ENCODE assay signal across 9 cellular contexts in genomic region chr1:150561830-150562367, GRCh38. TPM values are rescaled to one million over a fixed set of nuclear protein-coding genes. Genes with fewer than 3 reads are reported as not detected.
DNase-seq lines count a peak whose midpoint lies in the region; ATAC-seq, FAIRE-seq and TF ChIP-seq lines count a peak whose summit lies in the region.
"Had no signal": no experiment of that assay in that cellular context is flagged by ENCODE, and none has a peak within 500 bp of the region (broad histone marks: within the 10 kb centered on the region; RNA-seq: fewer than 3 reads in every experiment).

No MANE protein-coding gene starts in this region.

- H3K4me3 ChIP-seq in BJ (ENCODE audit: low read depth, low read length), result peak overlapping the region; percentile 34
- peak overlapping the region; percentile 48 to 69 for H3K4me3 ChIP-seq in Panc1 (ENCODE audit: low read depth in 2 of 2, low read length in 2 of 2)

- no peak for TF ChIP-seq CTCF in BJ (IDR thresholded peaks at IDR 0.05; ENCODE audit: insufficient read depth, low read depth, low read length)
- TF ChIP-seq CTCF in Panc1 (IDR thresholded peaks at IDR 0.05), result no peak

- peaks cover 50% of the 10 kb centered on the region for H3K36me3 Mint-ChIP-seq in activated T-helper 17 cell treated with anti-CD3 and anti-CD28 coated beads, Interleukin-2, amount 50 U/mL, for 72 hours (ENCODE audit: low read depth)
- no peaks in the 10 kb centered on the region for H3K36me3 Mint-ChIP-seq in naive thymus-derived CD8-positive, alpha-beta T cell
- peaks cover 0 to 3% of the 10 kb centered on the region in 2 donors for H3K36me3 Mint-ChIP-seq in stimulated activated naive B cell treated with anti-CD40 and anti-IgM and Interleukin-4, amounts not matched to agents 10 μg/mL and 1 μg/mL and 100 μg/mL, for 72 hours

- H3K4me1 Mint-ChIP-seq in activated T-helper 17 cell treated with anti-CD3 and anti-CD28 coated beads, Interleukin-2, amount 50 U/mL, for 72 hours, result peaks cover 38% of the 10 kb centered on the region
- peaks cover 28 to 61% (median 57%) of the 10 kb centered on the region in 4 donors for H3K4me1 Mint-ChIP-seq in naive thymus-derived CD8-positive, alpha-beta T cell
- H3K4me1 Mint-ChIP-seq in stimulated activated naive B cell treated with anti-CD40 and anti-IgM and Interleukin-4, amounts not matched to agents 10 μg/mL and 1 μg/mL and 100 μg/mL, for 72 hours, result peaks cover 42 to 68% of the 10 kb centered on the region in 2 donors

- peak; percentile 69 for DNase-seq in BJ (ENCODE audit: low read depth)
- DNase-seq in HTR-8/SVneo (ENCODE audit: insufficient read length, low spot score), result peak; percentile 75
- DNase-seq in Panc1 (ENCODE audit: low read depth, low spot score), result no peak
- DNase-seq in fibroblast of gingiva (ENCODE audit: low read depth), result peak; percentile 96
- peak; percentile 71 to 87 (median 82) for DNase-seq in naive thymus-derived CD8-positive, alpha-beta T cell
- peak; percentile 92 for DNase-seq in stimulated activated naive B cell treated with anti-CD40 and anti-IgM and Interleukin-4, amounts not matched to agents 10 μg/mL and 1 μg/mL and 100 μg/mL, for 72 hours

- H3K27ac ChIP-seq in Panc1 (ENCODE audit: low read length), result peak overlapping the region; percentile 98

- H3K9me3 ChIP-seq in Panc1 (ENCODE audit: control insufficient read depth, insufficient read depth, low read depth, low read length), result no peaks in the 10 kb centered on the region

- no peaks in the 10 kb centered on the region for H3K9me3 Mint-ChIP-seq in activated T-helper 17 cell treated with anti-CD3 and anti-CD28 coated beads, Interleukin-2, amount 50 U/mL, for 72 hours
- no peaks in the 10 kb centered on the region for H3K9me3 Mint-ChIP-seq in naive thymus-derived CD8-positive, alpha-beta T cell
- no peaks in the 10 kb centered on the region for H3K9me3 Mint-ChIP-seq in stimulated activated naive B cell treated with anti-CD40 and anti-IgM and Interleukin-4, amounts not matched to agents 10 μg/mL and 1 μg/mL and 100 μg/mL, for 72 hours

- H3K27me3 ChIP-seq in BJ (ENCODE audit: control insufficient read depth, insufficient read depth, low read length) (no peaks in the 10 kb centered on the region), Panc1 (ENCODE audit: control insufficient read depth, insufficient read depth, low read length) (no peaks in the 10 kb centered on the region)

- no peak for FAIRE-seq in HTR-8/SVneo (lab: Jason Lieb, UNC)

- POLR2A ChIA-PET in BJ (lab: Charles Lee) (interaction anchor here (0.6 to 3.9 kb wide), 2 partner anchors 17 to 251 kb away, joined by 15 to 22 read pairs; partner anchors contain the start of gene MCL1), Panc1 (lab: Charles Lee) (interaction anchor here (0.5 to 2.4 kb wide), 5 partner anchors 8 to 56 kb away, joined by 3 to 13 read pairs (median 5); partner anchors contain the start of gene MCL1)
- POLR2A ChIA-PET in naive thymus-derived CD8-positive, alpha-beta T cell (lab: Charles Lee), result interaction anchor here (0.5 to 16.2 kb wide), 14 partner anchors 13 to 1246 kb away, joined by 3 to 1195 read pairs (median 9); partner anchors contain the start of genes ADAMTSL4, ENSA, GOLPH3L and MCL1

- in situ Hi-C loops in Panc1 (cut with HindIII; ENCODE audit: low pct_unique_long_range_greater_than_20kb, low sequenced_read_pairs), result no loop called here

- BruUV-seq in Panc1 (replicated peaks; lab: Mats Ljungman, UMichigan), result TSS peak; percentile 97

- H3K36me3 ChIP-seq in BJ (ENCODE audit: control insufficient read depth, insufficient read depth, low read length) (peaks cover 5% of the 10 kb centered on the region), Panc1 (ENCODE audit: control insufficient read depth, insufficient read depth, low read length) (no peaks in the 10 kb centered on the region)

- CTCF ChIA-PET in BJ (lab: Yijun Ruan, JAX) (interaction anchor here (1.0 to 9.9 kb wide), 13 partner anchors 12 to 360 kb away, joined by 3 to 121 read pairs (median 15); partner anchors contain the start of genes CTSK, ENSA and MCL1), Panc1 (lab: Charles Lee) (interaction anchor here (0.5 to 2.3 kb wide), 6 partner anchors 14 to 361 kb away, joined by 3 to 12 read pairs (median 7); partner anchors contain the start of gene MCL1)

- TF ChIP-seq POLR2A in GM19193 (IDR thresholded peaks at IDR 0.05; ENCODE audit: extremely low read depth, insufficient read depth, insufficient read length), result peak; percentile 69

- no peaks in the 10 kb centered on the region for H3K27me3 Mint-ChIP-seq in activated T-helper 17 cell treated with anti-CD3 and anti-CD28 coated beads, Interleukin-2, amount 50 U/mL, for 72 hours
- no peaks in the 10 kb centered on the region for H3K27me3 Mint-ChIP-seq in naive thymus-derived CD8-positive, alpha-beta T cell
- H3K27me3 Mint-ChIP-seq in stimulated activated naive B cell treated with anti-CD40 and anti-IgM and Interleukin-4, amounts not matched to agents 10 μg/mL and 1 μg/mL and 100 μg/mL, for 72 hours, result no peaks in the 10 kb centered on the region

- ATAC-seq in Panc1, result peak; percentile 75
- peak; percentile 60 for ATAC-seq in activated T-helper 17 cell treated with anti-CD3 and anti-CD28 coated beads, Interleukin-2, amount 50 U/mL, for 72 hours (replicated peaks)
- peak; percentile 24 to 48 for ATAC-seq in naive thymus-derived CD8-positive, alpha-beta T cell
- ATAC-seq in stimulated activated naive B cell treated with anti-CD40 and anti-IgM and Interleukin-4, amounts not matched to agents 10 μg/mL and 1 μg/mL and 100 μg/mL, for 72 hours (replicated peaks), result peak; percentile 63 to 68

- intact Hi-C loops in Panc1 (cut with micrococcal nuclease; ENCODE audit: unreplicated experiment), result loop anchor here (5.0 kb wide), 2 partner anchors 60 to 250 kb away; no protein-coding TSS in a partner anchor

- peak overlapping the region; percentile 98 for H3K4me3 Mint-ChIP-seq in activated T-helper 17 cell treated with anti-CD3 and anti-CD28 coated beads, Interleukin-2, amount 50 U/mL, for 72 hours
- peak overlapping the region; percentile 92 to 100 (median 96) for H3K4me3 Mint-ChIP-seq in naive thymus-derived CD8-positive, alpha-beta T cell
- H3K4me3 Mint-ChIP-seq in stimulated activated naive B cell treated with anti-CD40 and anti-IgM and Interleukin-4, amounts not matched to agents 10 μg/mL and 1 μg/mL and 100 μg/mL, for 72 hours, result peak overlapping the region; percentile 95 to 97

- H3K27ac Mint-ChIP-seq in activated T-helper 17 cell treated with anti-CD3 and anti-CD28 coated beads, Interleukin-2, amount 50 U/mL, for 72 hours, result peak overlapping the region; percentile 95
- H3K27ac Mint-ChIP-seq in naive thymus-derived CD8-positive, alpha-beta T cell, result peak overlapping the region; percentile 97 to 100 (median 99)
- H3K27ac Mint-ChIP-seq in stimulated activated naive B cell treated with anti-CD40 and anti-IgM and Interleukin-4, amounts not matched to agents 10 μg/mL and 1 μg/mL and 100 μg/mL, for 72 hours, result peak overlapping the region; percentile 99

- peaks cover 57% of the 10 kb centered on the region for H3K4me1 ChIP-seq in Panc1 (ENCODE audit: control insufficient read depth, insufficient read depth, low read length)

RNA-seq across cellular contexts. Expression of gene ADAMTSL4, which starts 12.7 kb away (rescaled TPM):
- 6.1 and 8.6 TPM in 2 replicates for polyA plus RNA-seq in BJ (2011; rRNA removed)
- 3.8 and 5.9 TPM in 2 replicates for polyA minus RNA-seq in BJ (2011; rRNA and poly(A)+ RNA removed)
- 9.5 TPM for total RNA-seq in Panc1 (2021; ENCODE audit: unreplicated experiment)
- polyA plus RNA-seq in Panc1 (2012; ENCODE audit: insufficient read length), result 10.4 TPM
- total RNA-seq in activated T-helper 17 cell treated with anti-CD3 and anti-CD28 coated beads, Interleukin-2, amount 50 U/mL, for 72 hours, result under 1 TPM; 0.29 to 0.37 TPM
- under 1 TPM; 0.16 to 0.29 TPM for total RNA-seq in naive thymus-derived CD8-positive, alpha-beta T cell
- polyA plus RNA-seq in naive thymus-derived CD8-positive, alpha-beta T cell, result under 1 TPM in 1 of 3 donors, not detected in 2; 0.32 TPM

RNA-seq across cellular contexts. Expression of gene MCL1, which starts 17.5 kb away (rescaled TPM):
- polyA plus RNA-seq in BJ (2011; rRNA removed), result 45.4 and 80.5 TPM in 2 replicates
- 69.5 and 71.5 TPM in 2 replicates for polyA minus RNA-seq in BJ (2011; rRNA and poly(A)+ RNA removed)
- 126 TPM for total RNA-seq in Panc1 (2021; ENCODE audit: unreplicated experiment)
- polyA plus RNA-seq in Panc1 (2012; ENCODE audit: insufficient read length), result 76.7 TPM
- 100 to 1,000 TPM; 235 to 351 TPM for total RNA-seq in activated T-helper 17 cell treated with anti-CD3 and anti-CD28 coated beads, Interleukin-2, amount 50 U/mL, for 72 hours
- total RNA-seq in naive thymus-derived CD8-positive, alpha-beta T cell, result 100 to 1,000 TPM; 291 TPM
- 100 to 1,000 TPM; 125 to 170 (median 146) TPM for polyA plus RNA-seq in naive thymus-derived CD8-positive, alpha-beta T cell

RNA-seq across cellular contexts. Expression of gene FALEC, which starts 46.3 kb away (rescaled TPM):
- polyA plus RNA-seq in BJ (2011; rRNA removed), result 0.17 TPM in 1 of 2 replicates, not detected in the other
- not detected in 2 replicates for polyA minus RNA-seq in BJ (2011; rRNA and poly(A)+ RNA removed)
- total RNA-seq in Panc1 (2021; ENCODE audit: unreplicated experiment), result 1.0 TPM
- polyA plus RNA-seq in Panc1 (2012; ENCODE audit: insufficient read length), result 0.53 TPM
- 1 to 10 TPM in 1 of 2 donors, not detected in 1; 1.2 TPM for total RNA-seq in activated T-helper 17 cell treated with anti-CD3 and anti-CD28 coated beads, Interleukin-2, amount 50 U/mL, for 72 hours
- total RNA-seq in naive thymus-derived CD8-positive, alpha-beta T cell, result 1 to 10 TPM in 1 of 2 experiments, not detected in 1; 1.9 TPM
- polyA plus RNA-seq in naive thymus-derived CD8-positive, alpha-beta T cell, result 1 to 10 TPM in 1 of 3 donors, under 1 TPM in 1, not detected in 1; 0.38 to 1.3 TPM
- total RNA-seq: T-helper 2 cell treated with Interferon-gamma antibody and Interleukin-4, amounts not matched to agents 100 ng/mL and 5 ng/mL, for 36 hours had no signal

RNA-seq across cellular contexts. Expression of gene ECM1, which starts 54.0 kb away (rescaled TPM):
- polyA plus RNA-seq in BJ (2011; rRNA removed), result 108 and 204 TPM in 2 replicates
- 48.5 and 51.1 TPM in 2 replicates for polyA minus RNA-seq in BJ (2011; rRNA and poly(A)+ RNA removed)
- total RNA-seq in Panc1 (2021; ENCODE audit: unreplicated experiment), result 2.2 TPM
- 1.2 TPM for polyA plus RNA-seq in Panc1 (2012; ENCODE audit: insufficient read length)
- 1 to 10 TPM; 1.1 to 2.0 TPM for total RNA-seq in activated T-helper 17 cell treated with anti-CD3 and anti-CD28 coated beads, Interleukin-2, amount 50 U/mL, for 72 hours
- total RNA-seq in naive thymus-derived CD8-positive, alpha-beta T cell, result 1 to 10 TPM; 1.5 to 1.6 TPM
- under 1 TPM in 1 of 3 donors, not detected in 2; 0.17 TPM for polyA plus RNA-seq in naive thymus-derived CD8-positive, alpha-beta T cell
